Comparison of ENCODE assay signal across 20 cellular contexts in genomic region chr6:71238351-71238750, GRCh38. TPM values are rescaled to one million over a fixed set of nuclear protein-coding genes. Genes with fewer than 3 reads are reported as not detected.
DNase-seq lines count a peak whose midpoint lies in the region; ATAC-seq, FAIRE-seq and TF ChIP-seq lines count a peak whose summit lies in the region.
"Had no signal": no experiment of that assay in that cellular context is flagged by ENCODE, and none has a peak within 500 bp of the region (broad histone marks: within the 10 kb centered on the region; RNA-seq: fewer than 3 reads in every experiment).

No MANE protein-coding gene starts in this region.

- TF ChIP-seq RAD21 in HepG2 (CRISPR knock-in tag; IDR thresholded peaks at IDR 0.05), result no peak

- no peaks in the 10 kb centered on the region for H3K27me3 ChIP-seq in keratinocyte (ENCODE audit: control insufficient read depth, extremely low read depth, insufficient read depth, low read length)
- H3K27me3 ChIP-seq in HepG2 (ENCODE audit: control insufficient read depth in 1 of 2, insufficient read depth in 2 of 2, low read length in 2 of 2), result no peaks in the 10 kb centered on the region
- H3K27me3 ChIP-seq: BLaER1, vagina had no signal

- H3K27ac ChIP-seq in keratinocyte (ENCODE audit: control insufficient read depth, insufficient read depth, low read length) (no peak overlapping the region), HepG2 (ENCODE audit: extremely low read length, insufficient read depth, low read length) (no peak overlapping the region)
- H3K27ac ChIP-seq: BLaER1, vagina had no signal

- ATAC-seq in HG03108 (IDR thresholded peaks at IDR 0.05; ENCODE audit: unreplicated experiment) (no peak), HepG2 (no peak)
- ATAC-seq: activated T-helper 17 cell treated with anti-CD3 and anti-CD28 coated beads, Interleukin-2, amount 50 U/mL, for 72 hours; esophagus mucosa; left ventricle myocardium superior; stimulated activated naive CD8-positive, alpha-beta T cell treated with anti-CD3 and anti-CD28 coated beads, Interleukin-15, amount 100 ng/mL, for 72 hours had no signal

- TF ChIP-seq EP300 in HepG2 (IDR thresholded peaks at IDR 0.05; ENCODE audit: low read depth in 2 of 2, low read length in 2 of 2), result no peak
- no peak for TF ChIP-seq EP300 in HepG2 (CRISPR knock-in tag; IDR thresholded peaks at IDR 0.05; ENCODE audit: borderline replicate concordance)

- H3K4me2 ChIP-seq in keratinocyte (ENCODE audit: control insufficient read depth, extremely low read depth, insufficient read depth, low read depth, low read length) (no peak overlapping the region), HepG2 (ENCODE audit: low read depth, low read length) (no peak overlapping the region)
- H3K4me2 ChIP-seq: BLaER1 had no signal

- H3K36me3 ChIP-seq in keratinocyte (ENCODE audit: control insufficient read depth in 2 of 2, extremely low read depth in 1 of 2, insufficient read depth in 2 of 2, low read length in 2 of 2) (no peaks in the 10 kb centered on the region), HepG2 (replicated peaks in 1 of 2; ENCODE audit: control insufficient read depth in 1 of 2, insufficient read depth in 2 of 2, low read length in 2 of 2) (no peaks in the 10 kb centered on the region)
- H3K36me3 ChIP-seq: BLaER1, vagina had no signal

- intact Hi-C loops in HepG2 (cut with micrococcal nuclease; ENCODE audit: unreplicated experiment), result no loop called here

- no peak for TF ChIP-seq CTCF in cardiac fibroblast (IDR thresholded peaks at IDR 0.05; ENCODE audit: low read depth, low read length)
- TF ChIP-seq CTCF in keratinocyte (optimal IDR thresholded peaks at IDR 0.05 in 1 of 3, IDR thresholded peaks at IDR 0.05 in 1 of 3, conservative IDR thresholded peaks at IDR 0.05 in 1 of 3; ENCODE audit: extremely low read depth in 1 of 3, insufficient read depth in 2 of 3, low read length in 3 of 3), result no peak
- TF ChIP-seq CTCF in HepG2 (CRISPR knock-in tag; IDR thresholded peaks at IDR 0.05), result no peak

- no TSS peak for BruUV-seq in HepG2 (replicated peaks; lab: Mats Ljungman, UMichigan)

- H3K4me3 ChIP-seq in cardiac fibroblast (replicated peaks in 1 of 2; ENCODE audit: low read depth in 2 of 2, low read length in 2 of 2) (no peak overlapping the region), keratinocyte (ENCODE audit: control insufficient read depth in 2 of 3, extremely low read depth in 1 of 3, insufficient read depth in 2 of 3, low read depth in 1 of 3, low read length in 3 of 3) (no peak overlapping the region), HepG2 (replicated peaks in 1 of 3; ENCODE audit: insufficient read depth in 1 of 3, low read depth in 2 of 3, low read length in 3 of 3) (no peak overlapping the region)
- H3K4me3 ChIP-seq: BLaER1, vagina had no signal

- DNase-seq in AG08396 (ENCODE audit: low spot score), result peak; percentile 47
- DNase-seq in HT1080 (ENCODE audit: low read depth), result peak; percentile 64
- DNase-seq in cardiac fibroblast (ENCODE audit: low read depth in 2 of 2), result peak; percentile 40 to 64
- DNase-seq in keratinocyte (ENCODE audit: low read depth, low spot score), result no peak
- no peak for DNase-seq in stimulated activated naive CD4-positive, alpha-beta T cell treated with Interleukin-2 at 50 U/mL for 16 hours (lab: John Stamatoyannopoulos, UW)
- no peak for DNase-seq in cortex of kidney (lab: John Stamatoyannopoulos, UW)
- DNase-seq in HepG2 (ENCODE audit: low spot score), result no peak
- DNase-seq: amniotic stem cell; DMS153; left ventricle myocardium superior; naive B cell; NCI-H2029; NCI-H526 treated with DMSO at 0.1 percent for 48 hours; stimulated activated naive CD8-positive, alpha-beta T cell treated with anti-CD3 and anti-CD28 coated beads, Interleukin-15, amount 100 ng/mL, for 72 hours had no signal

- in situ Hi-C loops in HepG2 (cut with HindIII; ENCODE audit: extremely low pct_ligation_motif_present, low pct_unique_long_range_greater_than_20kb), result no loop called here

- H3K9me3 ChIP-seq in keratinocyte (ENCODE audit: control insufficient read depth, low read depth, low read length) (no peaks in the 10 kb centered on the region), HepG2 (ENCODE audit: low read length) (no peaks in the 10 kb centered on the region)
- H3K9me3 ChIP-seq: BLaER1, vagina had no signal

- H3K79me2 ChIP-seq in keratinocyte (ENCODE audit: control insufficient read depth, insufficient read depth, low read length) (no peaks in the 10 kb centered on the region), HepG2 (ENCODE audit: insufficient read depth, low read length) (no peaks in the 10 kb centered on the region)

- FAIRE-seq in keratinocyte (lab: Jason Lieb, UNC) (peak; percentile 81), HepG2 (lab: Jason Lieb, UNC) (no peak)

- no peaks in the 10 kb centered on the region for H3K4me1 ChIP-seq in keratinocyte (ENCODE audit: control insufficient read depth, extremely low read depth, insufficient read depth, low read length)
- no peaks in the 10 kb centered on the region for H3K4me1 ChIP-seq in HepG2 (ENCODE audit: insufficient read depth, low read length)
- H3K4me1 ChIP-seq: BLaER1, vagina had no signal

- WGBS in HepG2 (ENCODE audit: low lambda C conversion rate), result 0% methylated on average over 1 of the region's 1 CpG

- H3K9ac ChIP-seq in keratinocyte (ENCODE audit: control insufficient read depth, extremely low read depth, insufficient read depth, low read length) (no peak overlapping the region), HepG2 (ENCODE audit: insufficient read depth, low read depth, low read length) (no peak overlapping the region)
- H3K9ac ChIP-seq: BLaER1 had no signal

- no peak overlapping the region for H2AFZ ChIP-seq in keratinocyte (ENCODE audit: control insufficient read depth, low read length)
- no peak overlapping the region for H2AFZ ChIP-seq in HepG2 (ENCODE audit: low read length)

- no peaks in the 10 kb centered on the region for H3K9me1 ChIP-seq in keratinocyte (ENCODE audit: control insufficient read depth, extremely low read depth, insufficient read depth, low read length)

- CTCF ChIA-PET in HepG2 (lab: Yijun Ruan, JAX; ENCODE audit: low intra/inter-chr PET ratio, low total read pairs), result no interaction called here

- dilution Hi-C loops in keratinocyte (cut with MboI; ENCODE audit: extremely low pct_ligation_motif_present, low sequenced_read_pairs), result no loop called here

- POLR2A ChIA-PET in HepG2 (lab: Yijun Ruan, JAX), result no interaction called here

- no peak for TF ChIP-seq POLR2A in HepG2 (IDR thresholded peaks at IDR 0.05; ENCODE audit: insufficient read depth in 1 of 2, low read depth in 2 of 2, low read length in 2 of 2)

- H4K20me1 ChIP-seq in keratinocyte (ENCODE audit: control insufficient read depth, extremely low read depth, insufficient read depth, low read length), result no peaks in the 10 kb centered on the region
- no peaks in the 10 kb centered on the region for H4K20me1 ChIP-seq in HepG2 (ENCODE audit: insufficient read depth, low read length)
- H4K20me1 ChIP-seq: BLaER1 had no signal

TF ChIP-seq in HepG2, 621 proteins besides CTCF, POLR2A, EP300 and RAD21 (continues in another document):
- TF ChIP-seq CCAR2 (optimal IDR thresholded peaks at IDR 0.05; ENCODE audit: low read depth, low read length) (no peak), ZNF737 (CRISPR knock-in tag; IDR thresholded peaks at IDR 0.05; ENCODE audit: borderline replicate concordance) (no peak), IRF1 (CRISPR knock-in tag; IDR thresholded peaks at IDR 0.05; ENCODE audit: low read depth) (no peak), SRSF4 (IDR thresholded peaks at IDR 0.05; ENCODE audit: low read depth, low read length, poor library complexity, severe bottlenecking) (no peak)

RNA-seq across cellular contexts. Expression of gene OGFRL1, which starts 50.3 kb away (rescaled TPM):
- total RNA-seq in HT1080 (2014; rRNA removed; shearing (Covaris generic)), result 26.9 and 27.7 TPM in 2 replicates
- polyA plus RNA-seq in HT1080 (2015; cell fraction: cytosol; rRNA removed), result 21.1 and 27.6 TPM in 2 replicates
- polyA plus RNA-seq in HT1080 (2015; cell fraction: nucleus; rRNA removed), result 16.4 and 17.4 TPM in 2 replicates
- 5.6 to 9.3 TPM (median 6.7 TPM) in 3 replicates for polyA plus RNA-seq in keratinocyte
- 5.3 TPM for polyA plus RNA-seq in keratinocyte (2011; ENCODE audit: low read depth)
- polyA plus RNA-seq in keratinocyte (2011; cell fraction: cytosol; rRNA removed), result 5.7 and 9.8 TPM in 2 replicates
- 4.8 and 6.4 TPM in 2 replicates for polyA plus RNA-seq in keratinocyte (2011; cell fraction: nucleus; rRNA removed)
- polyA plus RNA-seq in keratinocyte (2012; ENCODE audit: low replicate concordance), result 6.1 and 6.4 TPM in 2 replicates
- 2.7 to 7.8 TPM (median 5.3 TPM) in 3 replicates for polyA minus RNA-seq in keratinocyte
- polyA minus RNA-seq in keratinocyte (2011; cell fraction: cytosol; rRNA and poly(A)+ RNA removed), result 8.2 TPM
- polyA minus RNA-seq in keratinocyte (2011; cell fraction: nucleus; rRNA and poly(A)+ RNA removed), result 5.8 and 9.4 TPM in 2 replicates
- total RNA-seq in HepG2 (2016; rRNA removed; fragmentation: Illumina TruSeq; extraction: Trizol), result 0.80 and 0.88 TPM in 2 replicates
- total RNA-seq in HepG2 (2016; cell fraction: cytosol; rRNA removed; fragmentation: Illumina TruSeq; extraction: Trizol; ENCODE audit: low read depth), result 0.61 and 0.62 TPM in 2 replicates
- 0.82 and 1.0 TPM in 2 replicates for total RNA-seq in HepG2 (2016; cell fraction: insoluble cytoplasmic fraction; rRNA removed; fragmentation: Illumina TruSeq; extraction: Trizol)
- total RNA-seq in HepG2 (2016; cell fraction: membrane; rRNA removed; fragmentation: Illumina TruSeq; extraction: Trizol), result 1.4 and 1.7 TPM in 2 replicates
- total RNA-seq in HepG2 (2016; cell fraction: nucleus; rRNA removed; fragmentation: Illumina TruSeq; extraction: Trizol), result 0.75 and 1.8 TPM in 2 replicates
- 0.25 and 0.26 TPM in 2 replicates for polyA plus RNA-seq in HepG2 (2011; rRNA removed)
- polyA plus RNA-seq in HepG2 (2011; cell fraction: cytosol; rRNA removed), result 0.15 and 0.24 TPM in 2 replicates
- polyA plus RNA-seq in HepG2 (2011; cell fraction: nucleus; rRNA removed), result 0.10 and 0.38 TPM in 2 replicates
- polyA plus RNA-seq in HepG2 (2012), result 0.15 and 0.51 TPM in 2 replicates
- 1.1 TPM in 2 replicates for polyA plus RNA-seq in HepG2 (2016; cell fraction: cytosol; fragmentation: Illumina TruSeq; extraction: Trizol; ENCODE audit: low read depth)
- 1.0 and 1.1 TPM in 2 replicates for polyA plus RNA-seq in HepG2 (2016; cell fraction: insoluble cytoplasmic fraction; fragmentation: Illumina TruSeq; extraction: Trizol; ENCODE audit: low read depth)
- 1.8 and 2.0 TPM in 2 replicates for polyA plus RNA-seq in HepG2 (2016; cell fraction: membrane; fragmentation: Illumina TruSeq; extraction: Trizol; ENCODE audit: low read depth)
- polyA plus RNA-seq in HepG2 (2016; cell fraction: nucleus; fragmentation: Illumina TruSeq; extraction: Trizol; ENCODE audit: insufficient read depth, low read depth), result 0.83 and 1.0 TPM in 2 replicates
- 0.28 and 5.8 TPM in 2 replicates for polyA minus RNA-seq in HepG2 (2011; rRNA and poly(A)+ RNA removed; ENCODE audit: low replicate concordance)
- polyA minus RNA-seq in HepG2 (2011; cell fraction: cytosol; rRNA and poly(A)+ RNA removed), result 0.30 and 0.44 TPM in 2 replicates
- 1.9 and 2.7 TPM in 2 replicates for polyA minus RNA-seq in HepG2 (2011; cell fraction: nucleus; rRNA and poly(A)+ RNA removed)
- total RNA-seq: HT-29 had no signal

Comparison
In these comparisons a context has a peak if more than half of its experiments do, and no peak if none do; other contexts are left out.
1. DNase-seq: peak in AG08396 (single experiment), HT1080 (single experiment) and cardiac fibroblast (2 of 2); none in keratinocyte (single experiment), stimulated activated naive CD4-positive, alpha-beta T cell treated with Interleukin-2 at 50 U/mL for 16 hours (single experiment), cortex of kidney (single experiment) and HepG2 (single experiment).